ENCODE assay signal across 18 cellular contexts in the genomic region with DNA sequence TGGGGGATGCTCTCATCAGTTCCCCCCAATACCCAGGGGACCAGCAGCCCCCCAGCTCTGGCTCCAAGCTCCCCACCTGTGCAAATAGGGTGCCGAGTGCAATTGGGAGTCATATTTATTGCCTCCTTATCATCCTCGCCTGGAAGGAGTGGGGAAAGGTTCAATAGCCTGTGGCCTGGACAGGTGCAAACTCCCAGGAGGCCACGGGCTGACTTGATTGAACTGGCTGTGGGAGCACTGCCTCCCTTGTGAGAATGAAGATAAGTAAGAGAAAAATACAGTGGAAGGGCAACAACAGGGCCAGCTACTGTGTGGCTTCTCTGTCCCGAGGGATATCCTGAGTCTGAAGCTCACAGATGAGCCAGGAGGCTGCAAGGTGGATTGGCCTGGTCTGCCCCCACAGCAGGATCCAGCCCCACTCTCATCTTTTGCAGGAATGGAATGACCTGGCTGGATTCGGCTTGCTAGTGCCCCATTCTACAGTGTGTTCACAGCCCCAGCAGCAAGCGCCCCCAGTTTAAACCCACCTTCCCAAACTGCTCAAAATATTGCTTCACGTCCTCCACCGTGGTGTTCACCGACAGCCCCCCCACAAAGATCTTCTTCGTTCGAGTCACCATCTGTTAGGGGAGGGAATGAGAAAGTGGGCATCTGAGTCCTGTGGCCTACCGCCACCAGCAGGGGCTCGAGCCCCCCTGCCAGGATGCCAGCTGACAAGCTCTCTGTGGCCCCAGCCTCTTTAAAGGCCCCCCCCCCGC. TPM values are rescaled to one million over a fixed set of nuclear protein-coding genes. Genes with fewer than 3 reads are reported as not detected.
DNase-seq lines count a peak whose midpoint lies in the region; ATAC-seq and TF ChIP-seq lines count a peak whose summit lies in the region.
"Had no signal": no experiment of that assay in that cellular context is flagged by ENCODE, and none has a peak within 500 bp of the region (broad histone marks: within the 10 kb centered on the region; RNA-seq: fewer than 3 reads in every experiment).

No MANE protein-coding gene starts in this region.

- H3K4me3 ChIP-seq in HUES6 (ENCODE audit: low read depth, low read length) (0 out of 2 replicates have a peak overlapping the region, but pooled peaks have one; percentile 57), neural cell (ENCODE audit: low read length) (peak overlapping the region; percentile 65)
- H3K4me3 ChIP-seq in naive thymus-derived CD4-positive, alpha-beta T cell (ENCODE audit: low read length), result no peak overlapping the region

- TF ChIP-seq EP300 in neural cell (conservative IDR thresholded peaks at IDR 0.05; ENCODE audit: poor library complexity, severe bottlenecking), result no peak

- no peaks in the 10 kb centered on the region for H3K9me3 ChIP-seq in HUES6 (ENCODE audit: control insufficient read depth, insufficient read depth, low read depth, low read length)
- H3K9me3 ChIP-seq in neural cell (ENCODE audit: low read length), result no peaks in the 10 kb centered on the region
- H3K9me3 ChIP-seq in naive thymus-derived CD4-positive, alpha-beta T cell (ENCODE audit: control insufficient read depth in 2 of 3, low read length in 3 of 3), result no peaks in the 10 kb centered on the region
- H3K9me3 ChIP-seq: ascending aorta, SK-N-SH, testis had no signal

- no peak overlapping the region for H3K27ac Mint-ChIP-seq in activated CD4-positive, alpha-beta memory T cell treated with anti-CD3 and anti-CD28 coated beads for 36 hours
- H3K27ac Mint-ChIP-seq in naive thymus-derived CD4-positive, alpha-beta T cell, result no peak overlapping the region
- H3K27ac Mint-ChIP-seq: activated CD8-positive, alpha-beta T cell treated with anti-CD3 and anti-CD28 coated beads, Interleukin-2, amount 10 ng/mL, durations not matched to agents 7 days and 5 days had no signal

- H4K20me1 ChIP-seq in neural cell (ENCODE audit: insufficient read depth), result no peaks in the 10 kb centered on the region

- peak overlapping the region; percentile 81 for H3K4me2 ChIP-seq in neural cell (ENCODE audit: low read length)
- H3K4me2 ChIP-seq: SK-N-SH had no signal

- H3K4me1 Mint-ChIP-seq in activated CD4-positive, alpha-beta memory T cell treated with anti-CD3 and anti-CD28 coated beads for 36 hours (ENCODE audit: low read depth), result peaks cover 4% of the 10 kb centered on the region
- H3K4me1 Mint-ChIP-seq in naive thymus-derived CD4-positive, alpha-beta T cell, result peaks cover 0 to 10% (median 4%) of the 10 kb centered on the region in 7 donors

- no peaks in the 10 kb centered on the region for H3K9me3 Mint-ChIP-seq in activated CD4-positive, alpha-beta memory T cell treated with anti-CD3 and anti-CD28 coated beads for 36 hours
- peaks cover 0 to 2% (median 0%) of the 10 kb centered on the region in 11 donors for H3K9me3 Mint-ChIP-seq in naive thymus-derived CD4-positive, alpha-beta T cell

- no peak overlapping the region for H3K9ac ChIP-seq in HUES6 (ENCODE audit: low read length)
- H3K9ac ChIP-seq in neural cell (ENCODE audit: low read length), result peak overlapping the region; percentile 95
- H3K9ac ChIP-seq: SK-N-SH had no signal

- H3K27me3 ChIP-seq in HUES6 (ENCODE audit: control insufficient read depth, insufficient read depth, low read length) (no peaks in the 10 kb centered on the region), neural cell (ENCODE audit: insufficient read depth, low read depth, low read length) (no peaks in the 10 kb centered on the region)
- H3K27me3 ChIP-seq in naive thymus-derived CD4-positive, alpha-beta T cell (ENCODE audit: control insufficient read depth in 2 of 2, insufficient read depth in 2 of 2, low read length in 2 of 2), result peaks cover 0 to 16% of the 10 kb centered on the region in 2 donors
- H3K27me3 ChIP-seq: testis had no signal

- no peak overlapping the region for H3K4me3 Mint-ChIP-seq in activated CD4-positive, alpha-beta memory T cell treated with anti-CD3 and anti-CD28 coated beads for 36 hours
- H3K4me3 Mint-ChIP-seq in naive thymus-derived CD4-positive, alpha-beta T cell, result peak overlapping the region in 1 of 10 donors; percentile 25
- H3K4me3 Mint-ChIP-seq: activated CD8-positive, alpha-beta T cell treated with anti-CD3 and anti-CD28 coated beads, Interleukin-2, amount 10 ng/mL, durations not matched to agents 7 days and 5 days had no signal

- H3K36me3 ChIP-seq in HUES6 (ENCODE audit: control insufficient read depth, insufficient read depth, low read length), result peaks cover 51% of the 10 kb centered on the region
- peaks cover 4% of the 10 kb centered on the region for H3K36me3 ChIP-seq in neural cell (ENCODE audit: insufficient read depth, low read length)
- H3K36me3 ChIP-seq in naive thymus-derived CD4-positive, alpha-beta T cell (ENCODE audit: control insufficient read depth in 2 of 3, insufficient read depth in 3 of 3, low read length in 3 of 3), result no peaks in the 10 kb centered on the region
- H3K36me3 ChIP-seq: ascending aorta had no signal

- DNase-seq in D341Med (ENCODE audit: low spot score) (peak; percentile 70), caudate nucleus (lab: John Stamatoyannopoulos, UW) (peak in 1 of 61 donors; percentile 50), mucosa of gallbladder (ENCODE audit: low spot score) (no peak)
- no peak for DNase-seq in activated CD4-positive, alpha-beta memory T cell treated with anti-CD3 and anti-CD28 coated beads for 36 hours
- no peak for DNase-seq in naive thymus-derived CD4-positive, alpha-beta T cell
- DNase-seq: activated CD8-positive, alpha-beta T cell treated with anti-CD3 and anti-CD28 coated beads, Interleukin-2, amount 10 ng/mL, durations not matched to agents 7 days and 5 days; activated effector memory CD4-positive, alpha-beta T cell treated with anti-CD3 and anti-CD28 coated beads, Interleukin-2, amount 50 U/mL, for 16 hours; mammary epithelial cell; NCI-H2029 treated with DMSO at 0.1 percent for 48 hours had no signal

- H3K27ac ChIP-seq in HUES6 (ENCODE audit: low read depth, low read length) (no peak overlapping the region), caudate nucleus (ENCODE audit: low read depth, low read length) (peak overlapping the region; percentile 86), neural cell (ENCODE audit: low read length) (peak overlapping the region; percentile 100)
- no peak overlapping the region for H3K27ac ChIP-seq in naive thymus-derived CD4-positive, alpha-beta T cell (ENCODE audit: low read depth, low read length)
- H3K27ac ChIP-seq: ascending aorta had no signal

- intact Hi-C loops in activated CD4-positive, alpha-beta memory T cell treated with anti-CD3 and anti-CD28 coated beads for 36 hours (cut with micrococcal nuclease), result no loop called here
- intact Hi-C loops in naive thymus-derived CD4-positive, alpha-beta T cell (cut with micrococcal nuclease), result no loop called here

- POLR2A ChIA-PET in activated CD4-positive, alpha-beta memory T cell treated with anti-CD3 and anti-CD28 coated beads for 36 hours (lab: Charles Lee), result interaction anchor here (1.3 kb wide), 1 partner anchor 46 kb away, joined by 4 read pairs; no protein-coding TSS in a partner anchor
- POLR2A ChIA-PET in naive thymus-derived CD4-positive, alpha-beta T cell (lab: Charles Lee), result no interaction called here

- H3K79me2 ChIP-seq in neural cell (replicated peaks; ENCODE audit: insufficient read depth, low read length), result peaks cover 63% of the 10 kb centered on the region

- H3F3A ChIP-seq in neural cell (ENCODE audit: insufficient read depth, low read length, poor library complexity, severe bottlenecking), result peaks cover 14% of the 10 kb centered on the region

- no peak overlapping the region for H2AFZ ChIP-seq in neural cell (ENCODE audit: low read depth, low read length)

- peaks cover 51% of the 10 kb centered on the region for H3K4me1 ChIP-seq in HUES6 (ENCODE audit: control insufficient read depth, insufficient read depth, low read length)
- no peaks in the 10 kb centered on the region for H3K4me1 ChIP-seq in naive thymus-derived CD4-positive, alpha-beta T cell (ENCODE audit: control insufficient read depth in 2 of 2, insufficient read depth in 2 of 2, low read length in 2 of 2)

- CTCF ChIA-PET in activated CD4-positive, alpha-beta memory T cell treated with anti-CD3 and anti-CD28 coated beads for 36 hours (lab: Charles Lee), result interaction anchor here (0.6 to 2.0 kb wide), 2 partner anchors 10 to 67 kb away, joined by 3 to 6 read pairs; no protein-coding TSS in a partner anchor
- CTCF ChIA-PET in naive thymus-derived CD4-positive, alpha-beta T cell (lab: Charles Lee), result no interaction called here

- no peaks in the 10 kb centered on the region for H3K9me2 ChIP-seq in neural cell (ENCODE audit: insufficient read depth, low read length)
- H3K9me2 ChIP-seq: SK-N-SH had no signal

- ATAC-seq in HG02798 (IDR thresholded peaks at IDR 0.05; ENCODE audit: poor library complexity, unreplicated experiment), result no peak
- ATAC-seq in naive thymus-derived CD4-positive, alpha-beta T cell, result no peak

- no peaks in the 10 kb centered on the region for H3K36me3 Mint-ChIP-seq in activated CD4-positive, alpha-beta memory T cell treated with anti-CD3 and anti-CD28 coated beads for 36 hours
- H3K36me3 Mint-ChIP-seq in naive thymus-derived CD4-positive, alpha-beta T cell, result no peaks in the 10 kb centered on the region

- no peak for TF ChIP-seq RAD21 in neural cell (conservative IDR thresholded peaks at IDR 0.05)

- TF ChIP-seq CTCF in neural cell (IDR thresholded peaks at IDR 0.05; ENCODE audit: poor library complexity, severe bottlenecking), result no peak

- peaks cover 67% of the 10 kb centered on the region for H3K27me3 Mint-ChIP-seq in activated CD4-positive, alpha-beta memory T cell treated with anti-CD3 and anti-CD28 coated beads for 36 hours
- H3K27me3 Mint-ChIP-seq in naive thymus-derived CD4-positive, alpha-beta T cell, result peaks cover 74 to 87% (median 83%) of the 10 kb centered on the region in 5 donors

TF ChIP-seq in neural cell, 6 proteins besides CTCF, POLR2A, EP300 and RAD21 (continues in another document):
- no peak for TF ChIP-seq EZH2 (IDR thresholded peaks at IDR 0.05; ENCODE audit: borderline replicate concordance, insufficient read depth, low read length, poor library complexity, severe bottlenecking)
- no peak for TF ChIP-seq TAF1 (IDR thresholded peaks at IDR 0.05; ENCODE audit: low read depth)
- no peak for TF ChIP-seq SMC3 (conservative IDR thresholded peaks at IDR 0.05; ENCODE audit: poor library complexity)
- TF ChIP-seq MXI1 (conservative IDR thresholded peaks at IDR 0.05; ENCODE audit: poor library complexity, severe bottlenecking), result no peak

RNA-seq across cellular contexts. Expression of a gene that starts 6.3 kb away (rescaled TPM):
- polyA plus RNA-seq in neural cell, result 7.5 and 9.2 TPM in 2 replicates
- polyA minus RNA-seq in neural cell, result 17.6 and 19.7 TPM in 2 replicates
- total RNA-seq in mucosa of gallbladder, result 2.6 TPM
- 1 to 10 TPM; 1.5 to 2.7 TPM for total RNA-seq in activated CD4-positive, alpha-beta memory T cell treated with anti-CD3 and anti-CD28 coated beads for 36 hours
- total RNA-seq in naive thymus-derived CD4-positive, alpha-beta T cell, result not detected
- not detected for polyA plus RNA-seq in naive thymus-derived CD4-positive, alpha-beta T cell
- total RNA-seq: activated CD8-positive, alpha-beta T cell treated with anti-CD3 and anti-CD28 coated beads, Interleukin-2, amount 10 ng/mL, durations not matched to agents 7 days and 5 days; dermis microvascular lymphatic vessel endothelial cell; LHCN-M2 had no signal
- polyA plus RNA-seq: BJ, mammary epithelial cell had no signal

RNA-seq across cellular contexts. Expression of a gene that starts 35.1 kb away (rescaled TPM):
- polyA plus RNA-seq in neural cell, result not detected in 2 replicates
- polyA minus RNA-seq in neural cell, result not detected in 2 replicates
- 4.7 TPM for total RNA-seq in mucosa of gallbladder
- not detected for total RNA-seq in activated CD4-positive, alpha-beta memory T cell treated with anti-CD3 and anti-CD28 coated beads for 36 hours
- 1 to 10 TPM in 1 of 5 experiments, not detected in 4; 1.5 TPM for total RNA-seq in naive thymus-derived CD4-positive, alpha-beta T cell
- under 1 TPM in 1 of 2 donors, not detected in 1; 0.92 TPM for polyA plus RNA-seq in naive thymus-derived CD4-positive, alpha-beta T cell
- total RNA-seq: activated CD8-positive, alpha-beta T cell treated with anti-CD3 and anti-CD28 coated beads, Interleukin-2, amount 10 ng/mL, durations not matched to agents 7 days and 5 days; ascending aorta; dermis microvascular lymphatic vessel endothelial cell; LHCN-M2; mammary epithelial cell had no signal
- polyA plus RNA-seq: BJ, mammary epithelial cell, SK-N-SH had no signal

Comparison
In these comparisons a context has a peak if more than half of its experiments do, and no peak if none do; other contexts are left out.
1. H3K27ac ChIP-seq: peak in caudate nucleus (single experiment) and neural cell (single experiment); none in HUES6 (single experiment) and naive thymus-derived CD4-positive, alpha-beta T cell (single experiment).